ENCODE assay signal across 1 cellular context in the genomic region with DNA sequence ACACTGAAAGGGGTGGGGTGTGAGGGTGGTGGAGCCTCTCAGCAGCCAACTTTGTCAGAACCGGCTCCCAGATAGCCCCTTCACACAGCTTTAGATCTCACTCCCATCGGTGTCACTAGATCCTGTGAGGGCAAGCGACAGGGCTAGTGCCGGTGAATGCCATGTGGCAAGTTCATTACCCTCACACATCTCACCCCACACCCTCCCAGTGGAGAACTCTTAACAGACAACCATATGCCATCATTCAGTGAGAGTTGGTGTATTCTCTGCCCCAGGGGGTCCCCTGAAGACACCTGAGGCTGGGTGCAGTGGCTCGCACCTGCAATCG.
TF ChIP-seq lines count a peak whose summit lies in the region.

No MANE protein-coding gene starts in this region.

TF ChIP-seq in GM12878, 131 proteins besides CTCF, POLR2A, EP300 and RAD21 (continued from another document):
- no peak for TF ChIP-seq TCF7 (IDR thresholded peaks at IDR 0.05; ENCODE audit: borderline replicate concordance)
- TF ChIP-seq TBL1XR1 (IDR thresholded peaks at IDR 0.05; ENCODE audit: low read depth, low read length), result no peak
- TF ChIP-seq, protein P1, sequence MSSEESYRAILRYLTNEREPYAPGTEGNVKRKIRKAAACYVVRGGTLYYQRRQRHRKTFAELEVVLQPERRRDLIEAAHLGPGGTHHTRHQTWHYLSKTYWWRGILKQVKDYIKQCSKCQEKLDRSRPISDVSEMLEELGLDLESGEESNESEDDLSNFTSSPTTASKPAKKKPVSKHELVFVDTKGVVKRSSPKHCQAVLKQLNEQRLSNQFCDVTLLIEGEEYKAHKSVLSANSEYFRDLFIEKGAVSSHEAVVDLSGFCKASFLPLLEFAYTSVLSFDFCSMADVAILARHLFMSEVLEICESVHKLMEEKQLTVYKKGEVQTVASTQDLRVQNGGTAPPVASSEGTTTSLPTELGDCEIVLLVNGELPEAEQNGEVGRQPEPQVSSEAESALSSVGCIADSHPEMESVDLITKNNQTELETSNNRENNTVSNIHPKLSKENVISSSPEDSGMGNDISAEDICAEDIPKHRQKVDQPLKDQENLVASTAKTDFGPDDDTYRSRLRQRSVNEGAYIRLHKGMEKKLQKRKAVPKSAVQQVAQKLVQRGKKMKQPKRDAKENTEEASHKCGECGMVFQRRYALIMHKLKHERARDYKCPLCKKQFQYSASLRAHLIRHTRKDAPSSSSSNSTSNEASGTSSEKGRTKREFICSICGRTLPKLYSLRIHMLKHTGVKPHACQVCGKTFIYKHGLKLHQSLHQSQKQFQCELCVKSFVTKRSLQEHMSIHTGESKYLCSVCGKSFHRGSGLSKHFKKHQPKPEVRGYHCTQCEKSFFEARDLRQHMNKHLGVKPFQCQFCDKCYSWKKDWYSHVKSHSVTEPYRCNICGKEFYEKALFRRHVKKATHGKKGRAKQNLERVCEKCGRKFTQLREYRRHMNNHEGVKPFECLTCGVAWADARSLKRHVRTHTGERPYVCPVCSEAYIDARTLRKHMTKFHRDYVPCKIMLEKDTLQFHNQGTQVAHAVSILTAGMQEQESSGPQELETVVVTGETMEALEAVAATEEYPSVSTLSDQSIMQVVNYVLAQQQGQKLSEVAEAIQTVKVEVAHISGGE (CRISPR knock-in tag; IDR thresholded peaks at IDR 0.05), result no peak
- TF ChIP-seq LARP7 (IDR thresholded peaks at IDR 0.05), result no peak
- TF ChIP-seq FOXK2 (IDR thresholded peaks at IDR 0.05), result no peak
- TF ChIP-seq, protein P2, sequence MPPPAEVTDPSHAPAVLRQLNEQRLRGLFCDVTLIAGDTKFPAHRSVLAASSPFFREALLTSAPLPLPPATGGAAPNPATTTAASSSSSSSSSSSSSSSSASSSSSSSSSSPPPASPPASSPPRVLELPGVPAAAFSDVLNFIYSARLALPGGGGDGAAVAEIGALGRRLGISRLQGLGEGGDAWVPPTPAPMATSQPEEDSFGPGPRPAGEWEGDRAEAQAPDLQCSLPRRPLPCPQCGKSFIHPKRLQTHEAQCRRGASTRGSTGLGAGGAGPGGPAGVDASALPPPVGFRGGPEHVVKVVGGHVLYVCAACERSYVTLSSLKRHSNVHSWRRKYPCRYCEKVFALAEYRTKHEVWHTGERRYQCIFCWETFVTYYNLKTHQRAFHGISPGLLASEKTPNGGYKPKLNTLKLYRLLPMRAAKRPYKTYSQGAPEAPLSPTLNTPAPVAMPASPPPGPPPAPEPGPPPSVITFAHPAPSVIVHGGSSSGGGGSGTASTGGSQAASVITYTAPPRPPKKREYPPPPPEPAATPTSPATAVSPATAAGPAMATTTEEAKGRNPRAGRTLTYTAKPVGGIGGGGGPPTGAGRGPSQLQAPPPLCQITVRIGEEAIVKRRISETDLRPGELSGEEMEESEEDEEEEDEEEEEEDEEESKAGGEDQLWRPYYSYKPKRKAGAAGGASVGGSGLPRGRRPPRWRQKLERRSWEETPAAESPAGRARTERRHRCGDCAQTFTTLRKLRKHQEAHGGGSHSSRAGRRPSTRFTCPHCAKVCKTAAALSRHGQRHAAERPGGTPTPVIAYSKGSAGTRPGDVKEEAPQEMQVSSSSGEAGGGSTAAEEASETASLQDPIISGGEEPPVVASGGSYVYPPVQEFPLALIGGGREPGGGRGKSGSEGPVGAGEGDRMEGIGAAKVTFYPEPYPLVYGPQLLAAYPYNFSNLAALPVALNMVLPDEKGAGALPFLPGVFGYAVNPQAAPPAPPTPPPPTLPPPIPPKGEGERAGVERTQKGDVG (CRISPR knock-in tag; IDR thresholded peaks at IDR 0.05), result no peak
